ENCODE assay signal across 10 cellular contexts in genomic region chr14:55448146-55448614, GRCh38. TPM values are rescaled to one million over a fixed set of nuclear protein-coding genes. Genes with fewer than 3 reads are reported as not detected.
A peak's percentile ranks its signal among the peaks of the same experiment; 100 is the strongest.
DNase-seq lines count a peak whose midpoint lies in the region; ATAC-seq and TF ChIP-seq lines count a peak whose summit lies in the region.
"Had no signal": no experiment of that assay in that cellular context is flagged by ENCODE, and none has a peak within 500 bp of the region (broad histone marks: within the 10 kb centered on the region; RNA-seq: fewer than 3 reads in every experiment).

No MANE protein-coding gene starts in this region.

- TF ChIP-seq CTCF in RWPE1 (conservative IDR thresholded peaks at IDR 0.05; ENCODE audit: low read depth), result no peak
- no peak for TF ChIP-seq CTCF in fibroblast of the aortic adventitia (IDR thresholded peaks at IDR 0.05; ENCODE audit: insufficient read depth, low read length)
- TF ChIP-seq CTCF in suprapubic skin (IDR thresholded peaks at IDR 0.05), result no peak

- no peaks in the 10 kb centered on the region for H3K36me3 ChIP-seq in suprapubic skin

- TF ChIP-seq POLR2A in suprapubic skin (IDR thresholded peaks at IDR 0.05), result no peak

- WGBS in suprapubic skin, result 39% methylated on average over 3 of the region's 3 CpGs

- H3K9me3 ChIP-seq in suprapubic skin, result no peaks in the 10 kb centered on the region

- ATAC-seq in left cardiac atrium, result peak; percentile 33 to 86
- no peak for ATAC-seq in Right ventricle myocardium superior (ENCODE audit: poor library complexity)

- H3K4me3 ChIP-seq in fibroblast of the aortic adventitia (ENCODE audit: low read depth, low read length), result no peak overlapping the region
- H3K4me3 ChIP-seq in suprapubic skin, result no peak overlapping the region

- intact Hi-C loops in left cardiac atrium (cut with DNase I), result loop anchor here (5.0 to 10.0 kb wide), 2 partner anchors 127 to 1024 kb away; no protein-coding TSS in a partner anchor
- intact Hi-C loops in Right ventricle myocardium superior (cut with DNase I), result loop anchor here (5.0 to 10.0 kb wide), 2 partner anchors 227 to 1024 kb away; no protein-coding TSS in a partner anchor

- peak overlapping the region; percentile 81 for H3K27ac ChIP-seq in RWPE1
- H3K27ac ChIP-seq in suprapubic skin, result peak overlapping the region; percentile 56

- H3K4me1 ChIP-seq in suprapubic skin, result peaks cover 50% of the 10 kb centered on the region

- DNase-seq in left cardiac atrium (peak; percentile 68), Right ventricle myocardium superior (no peak), RWPE1 (ENCODE audit: low spot score) (peak; percentile 97), fibroblast of the aortic adventitia (ENCODE audit: low read depth) (peak; percentile 95), suprapubic skin (ENCODE audit: low spot score in 2 of 2) (no peak), occipital lobe (lab: John Stamatoyannopoulos, UW) (no peak), OCI-M2 (lab: John Stamatoyannopoulos, UW; ENCODE audit: unreplicated experiment) (no peak), medulla oblongata (ENCODE audit: extremely low spot score) (no peak)
- DNase-seq: GF-D8 had no signal

- no peaks in the 10 kb centered on the region for H3K27me3 ChIP-seq in suprapubic skin

- CTCF ChIA-PET in RWPE1 (lab: Yijun Ruan, JAX), result interaction anchor here (0.6 kb wide), 3 partner anchors 133 to 672 kb away, joined by 3 read pairs; no protein-coding TSS in a partner anchor

- POLR2A ChIA-PET in RWPE1 (lab: Yijun Ruan, JAX; ENCODE audit: low non-redundant PET), result no interaction called here

- TF ChIP-seq EP300 in suprapubic skin (IDR thresholded peaks at IDR 0.05), result no peak

RNA-seq across cellular contexts. Expression of gene TBPL2, which starts 7.8 kb away (rescaled TPM):
- total RNA-seq in left cardiac atrium (not detected), Right ventricle myocardium superior (not detected), fibroblast of the aortic adventitia (ENCODE audit: low replicate concordance) (not detected in 2 replicates), suprapubic skin (not detected), occipital lobe (not detected)
- total RNA-seq: urinary bladder had no signal

RNA-seq across cellular contexts. Expression of gene ATG14, which starts 36.5 kb away (rescaled TPM):
- 1 to 10 TPM; 6.8 to 8.5 TPM for total RNA-seq in left cardiac atrium
- 12.3 TPM for total RNA-seq in Right ventricle myocardium superior
- 11.6 and 16.6 TPM in 2 replicates for total RNA-seq in fibroblast of the aortic adventitia (ENCODE audit: low replicate concordance)
- 10 to 100 TPM in 3 of 4 donors, 1 to 10 TPM in 1; 8.5 to 27.6 (median 14.8) TPM for total RNA-seq in suprapubic skin
- 22.6 TPM for total RNA-seq in occipital lobe

Comparison
In these comparisons a context has a peak if more than half of its experiments do, and no peak if none do; other contexts are left out.
1. DNase-seq: peak in left cardiac atrium (single experiment), RWPE1 (single experiment) and fibroblast of the aortic adventitia (single experiment); none in Right ventricle myocardium superior (single experiment), suprapubic skin (0 of 2), occipital lobe (single experiment), OCI-M2 (single experiment) and medulla oblongata (single experiment).